23 cellular contexts compared by ENCODE assay signal in the genomic region with DNA sequence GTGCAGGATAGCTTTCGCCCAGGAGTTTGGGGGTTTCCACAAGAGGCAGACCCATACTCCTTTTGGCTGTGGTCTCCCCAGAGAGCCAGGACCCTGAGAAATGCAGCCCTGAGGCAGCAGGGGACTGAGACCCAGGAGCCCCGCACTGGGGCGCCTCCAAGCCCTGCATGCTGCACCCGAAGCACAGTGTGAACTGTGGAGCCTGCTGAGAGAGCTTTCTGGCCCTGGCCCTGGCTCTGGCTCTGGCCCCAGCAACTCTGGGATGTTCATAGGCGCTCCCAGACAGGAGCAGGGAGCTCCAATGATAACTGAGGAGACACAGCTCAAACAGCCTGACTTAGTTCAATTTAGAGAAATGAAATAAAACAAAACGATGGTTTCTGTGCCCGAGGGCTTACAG.
"Had no signal": no experiment of that assay in that cellular context is flagged by ENCODE, and none has a peak within 500 bp of the region (broad histone marks: within the 10 kb centered on the region; RNA-seq: fewer than 3 reads in every experiment).

No MANE protein-coding gene starts in this region.

- DNase-seq: activated CD4-positive, alpha-beta memory T cell treated with anti-CD3 and anti-CD28 coated beads for 36 hours; activated CD4-positive, alpha-beta T cell treated with anti-CD3 and anti-CD28 coated beads, Interleukin-2, amount 10 ng/mL, durations not matched to agents 24 days and 14 days; activated CD4-positive, CD25-positive, alpha-beta regulatory T cell treated with anti-CD3 and anti-CD28 coated beads, Interleukin-2, amount 50 U/mL, for 72 hours; activated T-cell treated with anti-CD3 and anti-CD28 coated beads, Interleukin-2, amount 50 U/mL, for 4 hours; anterior cingulate cortex; dermis blood vessel endothelial cell; effector CD4-positive, alpha-beta T cell; esophagus squamous epithelium; glutamatergic neuron; left ventricle myocardium superior; mucosa of descending colon; nephron progenitor cell; nucleus accumbens; psoas muscle; spleen; SW 1271; T-helper 9 cell; trophoblast cell; WERI-Rb-1 had no signal

- H3K27me3 Mint-ChIP-seq: activated CD4-positive, alpha-beta T cell treated with anti-CD3 and anti-CD28 coated beads, Interleukin-2, amount 10 ng/mL, durations not matched to agents 24 days and 14 days; stimulated activated naive CD8-positive, alpha-beta T cell treated with anti-CD3 and anti-CD28 coated beads, Interleukin-15, Interleukin-2, amounts not matched to agents 100 ng/mL and 50 ng/mL, for 24 hours had no signal

- H3K9me3 Mint-ChIP-seq: activated CD4-positive, alpha-beta memory T cell treated with anti-CD3 and anti-CD28 coated beads for 36 hours; activated CD4-positive, alpha-beta T cell treated with anti-CD3 and anti-CD28 coated beads, Interleukin-2, amount 10 ng/mL, durations not matched to agents 24 days and 14 days; activated T-cell treated with anti-CD3 and anti-CD28 coated beads, Interleukin-2, amount 50 U/mL, for 4 hours; activated T-helper 2 cell treated with anti-CD3 and anti-CD28 coated beads, Interferon-gamma antibody, Interleukin-2, Interleukin-4, amounts not matched to agents 10 μg/mL and 5 μg/mL and 100 μg/mL, durations not matched to agents 14 hours and 24 hours and 36 hours; stimulated activated naive CD8-positive, alpha-beta T cell treated with anti-CD3 and anti-CD28 coated beads, Interleukin-15, Interleukin-2, amounts not matched to agents 100 ng/mL and 50 ng/mL, for 24 hours; T-helper 1 cell treated with Interleukin-12 subunit alpha and Interleukin-12 subunit beta and Interleukin-4 antibody, amounts not matched to agents 30 μg/mL and 1 μg/mL, for 36 hours had no signal

- H3K36me3 Mint-ChIP-seq: activated CD4-positive, alpha-beta memory T cell treated with anti-CD3 and anti-CD28 coated beads for 36 hours; activated naive CD8-positive, alpha-beta T cell had no signal

- H3K4me3 Mint-ChIP-seq: activated CD4-positive, alpha-beta memory T cell treated with anti-CD3 and anti-CD28 coated beads for 36 hours; activated CD4-positive, alpha-beta T cell treated with anti-CD3 and anti-CD28 coated beads, Interleukin-2, amount 10 ng/mL, durations not matched to agents 24 days and 14 days; activated naive CD8-positive, alpha-beta T cell; activated T-cell treated with anti-CD3 and anti-CD28 coated beads, Interleukin-2, amount 50 U/mL, for 4 hours; nephron progenitor cell; stimulated activated naive CD8-positive, alpha-beta T cell treated with anti-CD3 and anti-CD28 coated beads, Interleukin-15, Interleukin-2, amounts not matched to agents 100 ng/mL and 50 ng/mL, for 24 hours; T-helper 1 cell treated with Interleukin-12 subunit alpha and Interleukin-12 subunit beta and Interleukin-4 antibody, amounts not matched to agents 30 μg/mL and 1 μg/mL, for 36 hours had no signal

- H3K27ac Mint-ChIP-seq: activated CD4-positive, alpha-beta memory T cell treated with anti-CD3 and anti-CD28 coated beads for 36 hours; activated CD4-positive, alpha-beta T cell treated with anti-CD3 and anti-CD28 coated beads, Interleukin-2, amount 10 ng/mL, durations not matched to agents 24 days and 14 days; activated naive CD8-positive, alpha-beta T cell; activated T-helper 2 cell treated with anti-CD3 and anti-CD28 coated beads, Interferon-gamma antibody, Interleukin-2, Interleukin-4, amounts not matched to agents 10 μg/mL and 5 μg/mL and 100 μg/mL, durations not matched to agents 14 hours and 24 hours and 36 hours; nephron progenitor cell; stimulated activated naive CD8-positive, alpha-beta T cell treated with anti-CD3 and anti-CD28 coated beads, Interleukin-15, Interleukin-2, amounts not matched to agents 100 ng/mL and 50 ng/mL, for 24 hours; T-helper 1 cell treated with Interleukin-12 subunit alpha and Interleukin-12 subunit beta and Interleukin-4 antibody, amounts not matched to agents 30 μg/mL and 1 μg/mL, for 36 hours had no signal

- ATAC-seq: activated T-cell treated with anti-CD3 and anti-CD28 coated beads, Interleukin-2, amount 50 U/mL, for 4 hours; left ventricle myocardium superior; psoas muscle had no signal

- H3K4me1 Mint-ChIP-seq: activated CD4-positive, alpha-beta T cell treated with anti-CD3 and anti-CD28 coated beads, Interleukin-2, amount 10 ng/mL, durations not matched to agents 24 days and 14 days; nephron progenitor cell had no signal
